8 cellular contexts compared by ENCODE assay signal in the genomic region with DNA sequence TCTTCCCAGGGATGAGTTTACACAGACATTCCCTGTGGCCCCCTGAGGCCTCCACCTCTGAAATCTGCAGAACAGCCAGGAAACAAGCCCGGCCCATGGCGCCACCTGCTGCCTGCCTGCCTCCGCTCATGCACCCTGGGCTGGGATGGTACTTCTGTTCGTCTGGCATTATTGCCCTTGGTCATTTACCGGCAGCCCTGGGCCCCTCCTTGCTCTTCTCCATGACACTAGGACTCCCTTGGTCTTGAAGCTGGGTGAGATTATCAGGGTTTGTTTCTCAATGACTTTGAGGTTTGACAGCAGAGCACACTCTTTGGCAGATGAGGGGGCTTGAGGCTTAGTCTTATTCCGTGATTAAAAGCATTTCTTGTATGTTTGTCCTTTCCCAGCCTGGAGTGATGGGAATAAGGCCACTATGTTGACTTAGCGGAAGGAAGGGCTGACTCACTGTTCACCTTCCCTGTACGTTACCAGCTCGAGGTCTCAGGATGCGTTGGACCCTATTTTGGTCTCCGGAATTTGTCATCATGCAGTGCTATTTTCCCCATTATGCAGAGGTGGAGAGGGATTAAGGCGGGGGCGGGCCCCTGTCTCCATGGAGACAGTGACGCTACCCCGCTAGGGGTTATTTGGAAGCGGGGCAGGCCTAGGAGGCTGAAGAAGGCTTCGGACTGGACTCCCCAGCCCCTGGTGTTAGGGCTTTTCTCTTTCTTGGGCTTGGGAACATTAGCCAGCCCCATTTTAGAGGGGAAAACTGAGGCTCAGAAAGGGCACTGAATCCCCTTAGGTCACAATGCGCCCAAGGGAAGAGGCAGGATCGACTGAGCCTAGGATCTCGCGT. TPM values are rescaled to one million over a fixed set of nuclear protein-coding genes. Genes with fewer than 3 reads are reported as not detected.
DNase-seq lines count a peak whose midpoint lies in the region; ATAC-seq and TF ChIP-seq lines count a peak whose summit lies in the region.

No MANE protein-coding gene starts in this region.

- peaks cover 9% of the 10 kb centered on the region for H3K36me3 Mint-ChIP-seq in activated naive CD8-positive, alpha-beta T cell
- H3K36me3 Mint-ChIP-seq in osteocyte (ENCODE audit: unreplicated experiment), result peaks cover 14% of the 10 kb centered on the region

- H3K4me2 ChIP-seq in DND-41 (ENCODE audit: insufficient read depth, low read length) (peak overlapping the region; percentile 82), GM23248 (ENCODE audit: unreplicated experiment) (peak overlapping the region; percentile 94)

- H3K79me2 ChIP-seq in DND-41 (ENCODE audit: insufficient read depth, low read length), result peaks cover 4% of the 10 kb centered on the region; the same call in 1 of the 2 replicates
- peaks cover 16% of the 10 kb centered on the region; the same call in 1 of the 2 replicates for H3K79me2 ChIP-seq in GM23248 (ENCODE audit: insufficient read depth)

- H3K9me3 ChIP-seq in DND-41 (ENCODE audit: insufficient read depth, low read length, severe bottlenecking) (no peaks in the 10 kb centered on the region), GM23248 (ENCODE audit: low read depth) (no peaks in the 10 kb centered on the region), SK-N-MC (ENCODE audit: low read depth, low read length) (no peaks in the 10 kb centered on the region), thymus (ENCODE audit: control insufficient read depth) (no peaks in the 10 kb centered on the region)

- H3K9ac ChIP-seq in DND-41 (ENCODE audit: low read depth, low read length) (peak overlapping the region; percentile 67), GM23248 (peak overlapping the region; percentile 84), SK-N-MC (ENCODE audit: insufficient read length) (peak overlapping the region; percentile 70)

- peaks cover 13% of the 10 kb centered on the region; the same call in 1 of the 2 replicates for H3F3A ChIP-seq in GM23248 (ENCODE audit: insufficient read depth)

- H3K27ac Mint-ChIP-seq in activated naive CD8-positive, alpha-beta T cell, result peak overlapping the region; percentile 95
- H3K27ac Mint-ChIP-seq in osteocyte (ENCODE audit: unreplicated experiment), result peak overlapping the region; percentile 93

- peak; percentile 61 for DNase-seq in DND-41
- peak; percentile 87 for DNase-seq in GM23248
- DNase-seq in SK-N-MC (ENCODE audit: low read depth, low spot score), result peak; percentile 5
- DNase-seq in Right ventricle myocardium inferior (ENCODE audit: missing footprints), result peak; percentile 76
- no peak for DNase-seq in osteocyte (ENCODE audit: extremely low spot score, unreplicated experiment)

- no peaks in the 10 kb centered on the region for H3K9me3 Mint-ChIP-seq in activated naive CD8-positive, alpha-beta T cell (ENCODE audit: low read depth)
- H3K9me3 Mint-ChIP-seq in osteocyte (ENCODE audit: unreplicated experiment), result no peaks in the 10 kb centered on the region

- in situ Hi-C loops in GM23248 (cut with MboI), result no loop called here

- TF ChIP-seq CTCF in DND-41 (IDR thresholded peaks at IDR 0.05; ENCODE audit: borderline replicate concordance, extremely low read depth, low read length, poor library complexity, severe bottlenecking), result peak; percentile 90
- peak; percentile 68 for TF ChIP-seq CTCF in LNCAP (IDR thresholded peaks at IDR 0.05)
- peak; percentile 71 for TF ChIP-seq CTCF in osteocyte (IDR thresholded peaks at IDR 0.05)

- H3K27me3 Mint-ChIP-seq in activated naive CD8-positive, alpha-beta T cell, result no peaks in the 10 kb centered on the region
- peaks cover 6% of the 10 kb centered on the region for H3K27me3 Mint-ChIP-seq in osteocyte (ENCODE audit: unreplicated experiment)

- peak overlapping the region; percentile 95 for H3K4me3 Mint-ChIP-seq in activated naive CD8-positive, alpha-beta T cell
- H3K4me3 Mint-ChIP-seq in osteocyte (ENCODE audit: unreplicated experiment), result peak overlapping the region; percentile 92

- H3K27me3 ChIP-seq in DND-41 (ENCODE audit: insufficient read depth, low read length, poor library complexity), result no peaks in the 10 kb centered on the region
- no peaks in the 10 kb centered on the region for H3K27me3 ChIP-seq in GM23248 (replicated peaks; ENCODE audit: insufficient read depth)
- H3K27me3 ChIP-seq in thymus (ENCODE audit: control insufficient read depth, insufficient read depth), result no peaks in the 10 kb centered on the region

- peaks cover 31% of the 10 kb centered on the region for H3K4me1 ChIP-seq in DND-41 (ENCODE audit: insufficient read depth, low read length)
- peaks cover 26% of the 10 kb centered on the region for H3K4me1 ChIP-seq in GM23248 (ENCODE audit: insufficient read depth)
- H3K4me1 ChIP-seq in thymus (ENCODE audit: control insufficient read depth, insufficient read depth, low read length), result peaks cover 23% of the 10 kb centered on the region

- H4K20me1 ChIP-seq in DND-41 (ENCODE audit: insufficient read depth, low read length) (no peaks in the 10 kb centered on the region), GM23248 (ENCODE audit: insufficient read depth) (no peaks in the 10 kb centered on the region)

- ATAC-seq in DND-41 (ENCODE audit: insufficient read depth, low read depth) (0 out of 3 replicates have a peak, but pooled peaks have one; percentile 0), Right ventricle myocardium inferior (peak; percentile 69)

- H2AFZ ChIP-seq in DND-41 (ENCODE audit: low read depth, low read length), result peak overlapping the region; percentile 92
- peak overlapping the region; percentile 92 for H2AFZ ChIP-seq in GM23248

- intact Hi-C loops in Right ventricle myocardium inferior (cut with DNase I), result loop anchor here (2.0 kb wide), 1 partner anchor 46 kb away; no protein-coding TSS in a partner anchor

- H3K27ac ChIP-seq in DND-41 (ENCODE audit: low read length), result peak overlapping the region; percentile 82
- peak overlapping the region; percentile 78 for H3K27ac ChIP-seq in GM23248
- H3K27ac ChIP-seq in SK-N-MC, result no peak overlapping the region
- peak overlapping the region; percentile 95 for H3K27ac ChIP-seq in thymus (ENCODE audit: low read depth)

- H3K36me3 ChIP-seq in DND-41 (ENCODE audit: insufficient read depth, low read length), result peaks cover 20% of the 10 kb centered on the region; the same call in 1 of the 2 replicates
- no peaks in the 10 kb centered on the region; the same call in 1 of the 2 replicates for H3K36me3 ChIP-seq in GM23248 (ENCODE audit: low read depth)
- peaks cover 20% of the 10 kb centered on the region; the same call in 1 of the 2 replicates for H3K36me3 ChIP-seq in SK-N-MC (ENCODE audit: insufficient read depth, low read length)
- H3K36me3 ChIP-seq in thymus (ENCODE audit: control insufficient read depth, insufficient read depth), result no peaks in the 10 kb centered on the region

- no peaks in the 10 kb centered on the region for H3K9me2 ChIP-seq in GM23248 (ENCODE audit: insufficient read depth)

- WGBS in GM23248 (ENCODE audit: low coverage in 1 of 2, low lambda C conversion rate in 2 of 2, missing lambda C conversion rate in 2 of 2), 2 experiments, result 1 to 2% methylated on average over 21 of the region's 21 CpGs
- WGBS in thymus, result 6% methylated on average over 21 of the region's 21 CpGs

- peaks cover 40% of the 10 kb centered on the region for H3K4me1 Mint-ChIP-seq in activated naive CD8-positive, alpha-beta T cell (ENCODE audit: low read depth)
- peaks cover 22% of the 10 kb centered on the region for H3K4me1 Mint-ChIP-seq in osteocyte (ENCODE audit: unreplicated experiment)

- H3K4me3 ChIP-seq in DND-41 (ENCODE audit: low read depth in 1 of 2, low read length in 2 of 2) (peak overlapping the region; percentile 37 to 76), GM23248 (peak overlapping the region; percentile 72), SK-N-MC (peak overlapping the region; percentile 99), thymus (ENCODE audit: low read length) (peak overlapping the region; percentile 62)

RNA-seq across cellular contexts. Expression of a gene that starts 0.7 kb away (rescaled TPM):
- 22.3 and 27.8 TPM in 2 replicates for total RNA-seq in GM23248 (2014; rRNA removed; shearing (Covaris generic))
- polyA plus RNA-seq in GM23248 (2016; fragmentation: Nextera tagmentation; extraction: Ambion mirVana) (6.6 and 6.8 TPM in 2 replicates), thymus (31.6 TPM)
- total RNA-seq in Right ventricle myocardium inferior (30.9 TPM), osteocyte (30.8 and 31.1 TPM in 2 replicates)

RNA-seq across cellular contexts. Expression of a gene that starts 58.6 kb away (rescaled TPM):
- total RNA-seq in GM23248 (2014; rRNA removed; shearing (Covaris generic)), result 4.5 and 12.3 TPM in 2 replicates
- polyA plus RNA-seq in GM23248 (2016; fragmentation: Nextera tagmentation; extraction: Ambion mirVana) (1.8 and 2.9 TPM in 2 replicates), thymus (25.3 TPM)
- total RNA-seq in Right ventricle myocardium inferior (5.7 TPM), osteocyte (12.0 and 14.4 TPM in 2 replicates)
